8 cellular contexts compared by ENCODE assay signal in genomic region chr18:13726972-13727331, GRCh38. TPM values are rescaled to one million over a fixed set of nuclear protein-coding genes. Genes with fewer than 3 reads are reported as not detected.
DNase-seq lines count a peak whose midpoint lies in the region; ATAC-seq and TF ChIP-seq lines count a peak whose summit lies in the region.

No MANE protein-coding gene starts in this region.

- H3K4me1 ChIP-seq in spleen: peaks cover 18 to 68% (median 45%) of the 10 kb centered on the region in 6 donors

- in situ Hi-C loops in astrocyte of the cerebellum (cut with HindIII; ENCODE audit: low sequenced_read_pairs): no loop called here

- H3K9me3 ChIP-seq in spleen: no peaks in the 10 kb centered on the region

- H3K4me3 ChIP-seq in astrocyte of the cerebellum (ENCODE audit: low read depth, low read length) (peak overlapping the region; percentile 84), spleen (peak overlapping the region; percentile 75 to 99 (median 95))

- TF ChIP-seq CTCF in astrocyte of the cerebellum (IDR thresholded peaks at IDR 0.05; ENCODE audit: low read depth, low read length, missing control alignments) (no peak), spleen (IDR thresholded peaks at IDR 0.05 in 8 of 11, conservative IDR thresholded peaks at IDR 0.05 in 3 of 11) (no peak)

- WGBS in spleen, 5 donors: 0 to 1% (median 0%) methylated on average over 7 to 30 of the region's 30 CpGs

- H3K27ac ChIP-seq in spleen: peak overlapping the region; percentile 86 to 94 (median 92)

- no peaks in the 10 kb centered on the region for H3K27me3 ChIP-seq in spleen (replicated peaks in 1 of 7)

- no peak for TF ChIP-seq POLR2A in spleen (IDR thresholded peaks at IDR 0.05)

- DNase-seq in SKM-1 treated with dmso at 0.1 percent for 144 hours (lab: John Stamatoyannopoulos, UW; ENCODE audit: unreplicated experiment) (peak; percentile 53), SKM-1 (lab: John Stamatoyannopoulos, UW; ENCODE audit: unreplicated experiment) (no peak), OCI-M1 (lab: John Stamatoyannopoulos, UW) (peak; percentile 78), astrocyte of the cerebellum (ENCODE audit: low read depth) (peak; percentile 15), iPS-NIHi7 (ENCODE audit: extremely low spot score) (peak; percentile 44), spleen (no peak), MV-4-11 (lab: John Stamatoyannopoulos, UW) (no peak)

- peak; percentile 17 for ATAC-seq in HG02885 (IDR thresholded peaks at IDR 0.05; ENCODE audit: poor library complexity, unreplicated experiment)

- intact Hi-C loops in spleen (cut with DNase I; ENCODE audit: low total_unique reads): loop anchor here (5.0 kb wide), 1 partner anchor 510 kb away; the partner anchor contains the start of gene LDLRAD4

- H3K36me3 ChIP-seq in spleen: peaks cover 0 to 16% (median 2%) of the 10 kb centered on the region in 6 donors

RNA-seq across cellular contexts. Expression of gene RNMT, which starts 0.5 kb away (rescaled TPM):
- 10 to 100 TPM; 17.5 to 33.3 (median 28.0) TPM for total RNA-seq in spleen
- polyA plus RNA-seq in spleen: 10 to 100 TPM; 11.4 to 15.0 (median 13.1) TPM

RNA-seq across cellular contexts. Expression of gene FAM210A, which starts 0.6 kb away (rescaled TPM):
- 10 to 100 TPM in 4 of 7 donors, 1 to 10 TPM in 3; 5.9 to 16.2 (median 10.5) TPM for total RNA-seq in spleen
- polyA plus RNA-seq in spleen: 1 to 10 TPM; 2.7 to 4.7 (median 4.0) TPM

Comparison
In these comparisons a context has a peak if more than half of its experiments do, and no peak if none do; other contexts are left out.
1. DNase-seq: peak in SKM-1 treated with dmso at 0.1 percent for 144 hours (single experiment), OCI-M1 (single experiment), astrocyte of the cerebellum (single experiment) and iPS-NIHi7 (single experiment); none in SKM-1 (single experiment), spleen (single experiment) and MV-4-11 (single experiment).